ENCODE assay signal across 10 cellular contexts in the genomic region with DNA sequence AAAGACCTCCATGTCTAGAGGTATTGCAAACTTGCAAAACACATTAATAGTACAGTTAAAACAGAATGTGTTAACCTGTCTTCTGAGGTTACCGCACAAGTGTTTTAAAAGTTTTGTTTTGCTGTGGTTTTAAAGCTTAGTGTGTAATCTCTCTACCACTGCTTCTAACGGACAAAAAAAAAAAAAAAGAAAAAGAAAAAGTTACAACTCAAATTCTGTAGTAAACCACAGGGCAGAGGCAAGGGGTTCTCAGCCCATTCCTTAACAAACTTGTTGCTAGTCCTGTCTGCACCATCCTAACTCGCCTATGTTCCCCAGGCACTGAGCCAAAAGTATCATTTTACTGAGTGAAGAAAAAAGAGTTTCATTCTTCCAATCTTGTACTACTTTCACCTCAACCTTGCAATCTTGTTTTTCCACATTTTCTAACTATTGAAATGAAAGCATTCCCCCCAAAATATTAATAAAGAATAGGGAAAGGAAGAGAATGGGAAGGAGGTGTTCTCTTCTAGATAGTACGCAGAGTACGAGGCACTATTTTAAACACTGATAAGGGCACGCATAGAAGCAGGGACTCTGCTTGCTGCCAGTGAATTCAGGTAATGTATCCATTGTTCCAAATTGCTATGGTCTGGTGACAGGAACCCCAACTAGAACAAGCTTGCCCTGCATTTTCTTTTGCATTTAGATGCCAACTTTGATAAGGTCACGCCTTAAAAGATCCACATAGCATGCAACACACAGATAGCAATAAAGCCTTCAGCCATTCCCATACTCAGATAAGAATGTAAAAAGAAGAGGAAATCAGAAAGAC. TPM values are rescaled to one million over a fixed set of nuclear protein-coding genes. Genes with fewer than 3 reads are reported as not detected.
DNase-seq lines count a peak whose midpoint lies in the region; ATAC-seq and TF ChIP-seq lines count a peak whose summit lies in the region.
"Had no signal": no experiment of that assay in that cellular context is flagged by ENCODE, and none has a peak within 500 bp of the region (broad histone marks: within the 10 kb centered on the region; RNA-seq: fewer than 3 reads in every experiment).

No MANE protein-coding gene starts in this region.

- H3K27me3 ChIP-seq in naive thymus-derived CD4-positive, alpha-beta T cell (ENCODE audit: control insufficient read depth in 2 of 2, insufficient read depth in 2 of 2, low read length in 2 of 2), result no peaks in the 10 kb centered on the region

- H3K4me3 Mint-ChIP-seq in naive thymus-derived CD4-positive, alpha-beta T cell, result peak overlapping the region in 9 of 10 donors; percentile 12 to 74 (median 63)

- no peak for TF ChIP-seq CTCF in cardiac fibroblast (IDR thresholded peaks at IDR 0.05; ENCODE audit: low read depth, low read length)

- ATAC-seq in naive thymus-derived CD4-positive, alpha-beta T cell, result peak; percentile 61
- ATAC-seq in HG03442 (IDR thresholded peaks at IDR 0.05; ENCODE audit: unreplicated experiment), result no peak

- POLR2A ChIA-PET in naive thymus-derived CD4-positive, alpha-beta T cell (lab: Charles Lee), result no interaction called here

- CTCF ChIA-PET in naive thymus-derived CD4-positive, alpha-beta T cell (lab: Charles Lee), result interaction anchor here (0.5 kb wide), 1 partner anchor 114 kb away, joined by 3 read pairs; no protein-coding TSS in a partner anchor

- intact Hi-C loops in naive thymus-derived CD4-positive, alpha-beta T cell (cut with micrococcal nuclease), result loop anchor here (2.0 to 5.0 kb wide), 2 partner anchors 47 to 72 kb away; partner anchors contain the start of gene IKZF2 (in 1 of the 2)

- H3K4me1 ChIP-seq in naive thymus-derived CD4-positive, alpha-beta T cell (ENCODE audit: control insufficient read depth in 2 of 2, insufficient read depth in 2 of 2, low read length in 2 of 2), result peaks cover 4 to 5% of the 10 kb centered on the region in 2 donors

- H3K9me3 Mint-ChIP-seq in naive thymus-derived CD4-positive, alpha-beta T cell, result no peaks in the 10 kb centered on the region

- peak overlapping the region; percentile 90 for H3K27ac ChIP-seq in KOPT-K1 (ENCODE audit: low read depth, low read length, poor library complexity, severe bottlenecking)
- H3K27ac ChIP-seq in naive thymus-derived CD4-positive, alpha-beta T cell (ENCODE audit: low read depth, low read length), result peak overlapping the region; percentile 22
- H3K27ac ChIP-seq: KMS-11 had no signal

- H3K27ac Mint-ChIP-seq in naive thymus-derived CD4-positive, alpha-beta T cell, result peak overlapping the region in 7 of 9 donors; percentile 0 to 79 (median 56)

- peaks cover 0 to 44% (median 15%) of the 10 kb centered on the region in 7 donors for H3K4me1 Mint-ChIP-seq in naive thymus-derived CD4-positive, alpha-beta T cell

- H3K36me3 Mint-ChIP-seq in naive thymus-derived CD4-positive, alpha-beta T cell, result no peaks in the 10 kb centered on the region

- peak; percentile 10 for DNase-seq in Daoy (ENCODE audit: low read depth)
- DNase-seq in cardiac fibroblast (ENCODE audit: low read depth in 2 of 2), result peak; percentile 51 to 74
- peak in 3 of 9 donors; percentile 21 to 27 (median 21) for DNase-seq in naive thymus-derived CD4-positive, alpha-beta T cell
- DNase-seq in HuH-7 (ENCODE audit: low spot score), result no peak
- no peak for DNase-seq in NOMO-1 (lab: John Stamatoyannopoulos, UW; ENCODE audit: unreplicated experiment in 2 of 2)
- DNase-seq in NCI-H2227 treated with DMSO at 0.1 percent for 48 hours (lab: John Stamatoyannopoulos, UW), result no peak
- DNase-seq: GOT3 had no signal

- no peaks in the 10 kb centered on the region for H3K9me3 ChIP-seq in KOPT-K1 (ENCODE audit: insufficient read depth, low read length, poor library complexity, severe bottlenecking)
- H3K9me3 ChIP-seq in naive thymus-derived CD4-positive, alpha-beta T cell (ENCODE audit: control insufficient read depth in 2 of 3, low read length in 3 of 3), result no peaks in the 10 kb centered on the region

- peaks cover 4% of the 10 kb centered on the region; the same call in 1 of the 2 replicates for H3K36me3 ChIP-seq in KOPT-K1 (ENCODE audit: insufficient read depth, low read length)
- no peaks in the 10 kb centered on the region for H3K36me3 ChIP-seq in naive thymus-derived CD4-positive, alpha-beta T cell (ENCODE audit: control insufficient read depth in 2 of 3, insufficient read depth in 3 of 3, low read length in 3 of 3)

- peak overlapping the region in 1 of 2 donors; percentile 13 for H3K4me3 ChIP-seq in cardiac fibroblast (replicated peaks in 1 of 2; ENCODE audit: low read depth in 2 of 2, low read length in 2 of 2)
- no peak overlapping the region for H3K4me3 ChIP-seq in naive thymus-derived CD4-positive, alpha-beta T cell (ENCODE audit: low read length)

- H3K27me3 Mint-ChIP-seq in naive thymus-derived CD4-positive, alpha-beta T cell, result peaks cover 0 to 5% (median 0%) of the 10 kb centered on the region in 5 donors

RNA-seq across cellular contexts. Expression of gene IKZF2, which starts 47.1 kb away (rescaled TPM):
- 0.60 and 1.4 TPM in 2 replicates for total RNA-seq in Daoy (2014; rRNA removed; shearing (Covaris generic))
- 10 to 100 TPM in 1 of 5 experiments, 1 to 10 TPM in 4; 3.4 to 23.4 (median 7.3) TPM for total RNA-seq in naive thymus-derived CD4-positive, alpha-beta T cell
- polyA plus RNA-seq in naive thymus-derived CD4-positive, alpha-beta T cell, result 1 to 10 TPM in 1 of 2 donors, under 1 TPM in 1; 0.26 to 1.9 TPM

Comparison
In these comparisons a context has a peak if more than half of its experiments do, and no peak if none do; other contexts are left out.
1. DNase-seq: peak in Daoy (single experiment) and cardiac fibroblast (2 of 2); none in HuH-7 (single experiment), NOMO-1 (0 of 2) and NCI-H2227 treated with DMSO at 0.1 percent for 48 hours (single experiment).